ENCODE assay signal across 2 cellular contexts in genomic region chr1:203031467-203031866, GRCh38.
TF ChIP-seq lines count a peak whose summit lies in the region.

No MANE protein-coding gene starts in this region.

TF ChIP-seq in Ishikawa, 13 proteins besides CTCF, POLR2A, EP300 and RAD21:
- TF ChIP-seq EGR1 (IDR thresholded peaks at IDR 0.05) = no peak
- no peak for TF ChIP-seq CREB1 (IDR thresholded peaks at IDR 0.05; ENCODE audit: low read depth)
- no peak for TF ChIP-seq USF1 (IDR thresholded peaks at IDR 0.05)

TF ChIP-seq in K562, 482 proteins besides CTCF, POLR2A, EP300 and RAD21 (continues in another document):
- no peak for TF ChIP-seq CREM (IDR thresholded peaks at IDR 0.05; ENCODE audit: low read depth)
- no peak for TF ChIP-seq HMGXB4 (CRISPR knock-in tag; IDR thresholded peaks at IDR 0.05)
- TF ChIP-seq ID3 (CRISPR knock-in tag; IDR thresholded peaks at IDR 0.05) = no peak
- 0 out of 2 replicates have a peak, but pooled peaks have one; percentile 11 for TF ChIP-seq ID3 (tag; IDR thresholded peaks at IDR 0.05)
- no peak for TF ChIP-seq POLR2AphosphoS2 (IDR thresholded peaks at IDR 0.05; ENCODE audit: low read length)
- TF ChIP-seq RCOR1 (IDR thresholded peaks at IDR 0.05; ENCODE audit: borderline replicate concordance in 1 of 2, low read depth in 2 of 2, low read length in 2 of 2) = 0 out of 4 replicates have a peak, but pooled peaks of 1 of the 2 experiments have one; percentile 31
- no peak for TF ChIP-seq ZNF24 (IDR thresholded peaks at IDR 0.05)
- TF ChIP-seq CTBP1 (IDR thresholded peaks at IDR 0.05; ENCODE audit: borderline replicate concordance) = no peak
- TF ChIP-seq CCAR2 (IDR thresholded peaks at IDR 0.05; ENCODE audit: low read depth, low read length) = no peak
- no peak for TF ChIP-seq WHSC1 (IDR thresholded peaks at IDR 0.05; ENCODE audit: low read length)
- no peak for TF ChIP-seq ZBTB43 (CRISPR knock-in tag; IDR thresholded peaks at IDR 0.05)
- no peak for TF ChIP-seq SMAD2 (IDR thresholded peaks at IDR 0.05; ENCODE audit: low read depth, low read length)
- no peak for TF ChIP-seq CUX1 (CRISPR knock-in tag; IDR thresholded peaks at IDR 0.05)
- TF ChIP-seq GATA2 (CRISPR knock-in tag; IDR thresholded peaks at IDR 0.05) = peak; percentile 87
- TF ChIP-seq HOXB6 (CRISPR knock-in tag; IDR thresholded peaks at IDR 0.05; ENCODE audit: borderline replicate concordance) = no peak
- no peak for TF ChIP-seq CBX8 (IDR thresholded peaks at IDR 0.05; ENCODE audit: borderline replicate concordance, extremely low read depth, low read depth, low read length, poor library complexity, severe bottlenecking)
- no peak for TF ChIP-seq SMAD4 (CRISPR knock-in tag; conservative IDR thresholded peaks at IDR 0.05)
- TF ChIP-seq KDM1A (IDR thresholded peaks at IDR 0.05) = 0 out of 4 replicates have a peak, but pooled peaks of 1 of the 2 experiments have one; percentile 12
- TF ChIP-seq ELF2 (CRISPR knock-in tag; IDR thresholded peaks at IDR 0.05) = peak; percentile 34; the same call in 1 of the 2 replicates
- TF ChIP-seq MTA2 (IDR thresholded peaks at IDR 0.05; ENCODE audit: low read depth) = no peak
- TF ChIP-seq NR0B1 (IDR thresholded peaks at IDR 0.05; ENCODE audit: partially characterized antibody) = no peak
- peak; percentile 40; the same call in 1 of the 2 replicates for TF ChIP-seq CXXC5 (CRISPR knock-in tag; IDR thresholded peaks at IDR 0.05)
- TF ChIP-seq MNT (conservative IDR thresholded peaks at IDR 0.05) = no peak; a peak in 1 of 4 replicates
- peak; percentile 22; the same call in 1 of the 2 replicates for TF ChIP-seq JUND (IDR thresholded peaks at IDR 0.05; ENCODE audit: borderline replicate concordance, low read depth, low read length)
- TF ChIP-seq JUND (tag; IDR thresholded peaks at IDR 0.05; ENCODE audit: borderline replicate concordance, low read depth, low read length) = no peak
- no peak for TF ChIP-seq GTF2A2 (tag; IDR thresholded peaks at IDR 0.05)
- TF ChIP-seq ZNF263 (CRISPR knock-in tag; IDR thresholded peaks at IDR 0.05; ENCODE audit: borderline replicate concordance) = no peak
- TF ChIP-seq KAT8 (IDR thresholded peaks at IDR 0.05; ENCODE audit: low read depth) = no peak
- TF ChIP-seq STAT5B (CRISPR knock-in tag; IDR thresholded peaks at IDR 0.05) = no peak
- TF ChIP-seq PTBP1 (IDR thresholded peaks at IDR 0.05; ENCODE audit: low read depth, low read length) = no peak
- no peak for TF ChIP-seq ZBTB9 (CRISPR knock-in tag; IDR thresholded peaks at IDR 0.05)
- TF ChIP-seq KLF16 (IDR thresholded peaks at IDR 0.05) = peak; percentile 45; the same call in 1 of the 2 replicates
- no peak for TF ChIP-seq ZNF76 (CRISPR knock-in tag; IDR thresholded peaks at IDR 0.05; ENCODE audit: borderline replicate concordance)
- TF ChIP-seq ZKSCAN1 (IDR thresholded peaks at IDR 0.05; ENCODE audit: low read depth, low read length) = no peak
- peak; percentile 57; the same call in 1 of the 2 replicates for TF ChIP-seq MYC (IDR thresholded peaks at IDR 0.05; ENCODE audit: low read depth, low read length)
- TF ChIP-seq MYC (CRISPR knock-in tag; IDR thresholded peaks at IDR 0.05; ENCODE audit: borderline replicate concordance, low read depth) = no peak
- no peak for TF ChIP-seq XRCC5 (IDR thresholded peaks at IDR 0.05; ENCODE audit: low read depth, low read length)
- TF ChIP-seq PKNOX1 (IDR thresholded peaks at IDR 0.05) = no peak
- TF ChIP-seq ZNF77 (CRISPR knock-in tag; IDR thresholded peaks at IDR 0.05) = no peak
- no peak for TF ChIP-seq GTF3C2 (IDR thresholded peaks at IDR 0.05; ENCODE audit: borderline replicate concordance, extremely low read depth, insufficient read length)
- no peak for TF ChIP-seq E2F1 (CRISPR knock-in tag; IDR thresholded peaks at IDR 0.05)
- no peak for TF ChIP-seq PHF21A (IDR thresholded peaks at IDR 0.05; ENCODE audit: borderline replicate concordance, low read depth)
- no peak for TF ChIP-seq NUFIP1 (IDR thresholded peaks at IDR 0.05; ENCODE audit: partially characterized antibody)
- TF ChIP-seq HNRNPH1 (optimal IDR thresholded peaks at IDR 0.05; ENCODE audit: low read depth, low read length) = no peak
